ENCODE assay signal across 1 cellular context in the genomic region with DNA sequence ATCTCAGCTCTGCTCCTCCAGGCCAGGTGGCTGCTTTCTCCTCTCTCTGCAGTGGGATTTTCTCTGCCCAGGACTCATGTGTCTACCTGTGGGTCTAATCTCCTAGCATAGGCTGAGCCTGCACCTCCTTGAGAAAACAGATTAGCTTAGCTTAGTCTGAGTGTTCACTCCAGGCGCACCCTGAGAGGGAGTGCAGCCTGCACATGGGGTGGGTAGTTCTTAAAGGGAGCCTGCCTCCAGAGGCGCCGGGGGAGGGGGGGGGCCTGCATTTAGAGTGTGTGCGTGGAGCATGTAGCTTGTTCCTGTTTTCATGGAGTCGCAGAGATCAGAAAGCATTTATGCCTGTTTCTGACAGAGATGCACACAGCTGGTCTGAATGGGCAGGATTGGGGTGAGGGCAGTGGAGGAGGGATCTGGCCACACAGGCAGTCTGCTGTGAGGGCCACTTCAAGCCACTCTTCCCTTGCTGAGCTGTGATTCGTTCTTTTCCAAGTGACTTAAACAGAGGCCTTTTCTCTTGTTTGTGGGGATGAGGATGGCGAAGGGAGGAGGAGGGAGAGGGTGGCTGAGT.
TF ChIP-seq lines count a peak whose summit lies in the region.

No MANE protein-coding gene starts in this region.

TF ChIP-seq in A549, 52 proteins besides CTCF, POLR2A, EP300 and RAD21:
- TF ChIP-seq MAX (IDR thresholded peaks at IDR 0.05) (no peak), RNF2 (IDR thresholded peaks at IDR 0.05; ENCODE audit: borderline replicate concordance, low read depth) (no peak)
